In genomic region chr9:131732061-131732526, GRCh38 we compare ENCODE assay signal across 9 cellular contexts.
DNase-seq lines count a peak whose midpoint lies in the region; ATAC-seq and TF ChIP-seq lines count a peak whose summit lies in the region.
"Had no signal": no experiment of that assay in that cellular context is flagged by ENCODE, and none has a peak within 500 bp of the region (broad histone marks: within the 10 kb centered on the region; RNA-seq: fewer than 3 reads in every experiment).

No MANE protein-coding gene starts in this region.

- H3K9me3 Mint-ChIP-seq in nephron progenitor cell = no peaks in the 10 kb centered on the region
- H3K9me3 Mint-ChIP-seq: neural crest cell had no signal

- peaks cover 7% of the 10 kb centered on the region for H3K36me3 Mint-ChIP-seq in nephron progenitor cell (ENCODE audit: low read depth)

- DNase-seq in DMS79 treated with DMSO at 0.1 percent for 48 hours (lab: John Stamatoyannopoulos, UW) (peak; percentile 89), NCI-H1694 treated with DMSO at 0.1 percent for 48 hours (lab: John Stamatoyannopoulos, UW) (peak; percentile 69), coronary artery (ENCODE audit: low spot score) (no peak), nephron progenitor cell (no peak), SKM-1 (lab: John Stamatoyannopoulos, UW; ENCODE audit: unreplicated experiment) (no peak)

- H3K27me3 Mint-ChIP-seq in nephron progenitor cell (ENCODE audit: low read depth, poor library complexity) = peaks cover 5% of the 10 kb centered on the region

- H3K27ac ChIP-seq in coronary artery = peak overlapping the region; percentile 2 to 88

- no peak for TF ChIP-seq CTCF in coronary artery (IDR thresholded peaks at IDR 0.05)
- TF ChIP-seq CTCF in nephron progenitor cell (IDR thresholded peaks at IDR 0.05) = no peak

- no peak overlapping the region for H3K4me3 ChIP-seq in coronary artery

- peaks cover 85% of the 10 kb centered on the region for H3K4me1 Mint-ChIP-seq in nephron progenitor cell

- no peak overlapping the region for H3K4me3 Mint-ChIP-seq in nephron progenitor cell
- H3K4me3 Mint-ChIP-seq: neural crest cell had no signal

- peak overlapping the region; percentile 39 for H3K27ac Mint-ChIP-seq in nephron progenitor cell

- ATAC-seq in GM19023 (IDR thresholded peaks at IDR 0.05; ENCODE audit: unreplicated experiment) (no peak), GM21367 (IDR thresholded peaks at IDR 0.05; ENCODE audit: unreplicated experiment) (no peak), GM21360 (IDR thresholded peaks at IDR 0.05; ENCODE audit: unreplicated experiment) (no peak)

Comparison
In these comparisons a context has a peak if more than half of its experiments do, and no peak if none do; other contexts are left out.
1. DNase-seq: peak in DMS79 treated with DMSO at 0.1 percent for 48 hours (single experiment) and NCI-H1694 treated with DMSO at 0.1 percent for 48 hours (single experiment); none in coronary artery (single experiment), nephron progenitor cell (single experiment) and SKM-1 (single experiment).